29 cellular contexts compared by ENCODE assay signal in the genomic region with DNA sequence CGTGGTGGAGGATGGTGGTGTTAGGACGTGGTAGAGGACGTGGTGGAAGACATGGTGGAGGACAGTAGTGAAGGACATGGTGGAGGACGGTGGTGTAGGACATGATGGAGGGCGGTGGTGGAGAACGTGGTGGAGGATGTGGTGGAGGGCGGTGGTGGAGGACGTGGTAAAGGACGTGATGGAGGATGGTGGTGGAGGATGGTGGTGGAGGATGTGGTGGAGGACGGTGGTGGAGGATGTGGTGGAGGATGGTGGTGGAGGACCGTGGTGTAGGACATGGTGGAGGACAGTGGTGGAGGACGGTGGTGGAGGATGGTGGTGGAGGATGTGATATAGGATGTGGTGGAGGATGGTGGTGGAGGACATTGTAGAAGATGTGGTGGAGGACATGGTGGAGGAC.
"Had no signal": no experiment of that assay in that cellular context is flagged by ENCODE, and none has a peak within 500 bp of the region (broad histone marks: within the 10 kb centered on the region; RNA-seq: fewer than 3 reads in every experiment).

No MANE protein-coding gene starts in this region.

- H3K4me1 ChIP-seq: heart left ventricle, left lung, lower lobe of right lung, neural progenitor cell, prostate gland, stomach, testis, thyroid gland, transverse colon, upper lobe of right lung had no signal

- H3K27me3 ChIP-seq: heart left ventricle, left lung, neural progenitor cell, ovary, stomach, testis, thyroid gland, transverse colon, upper lobe of right lung had no signal

- H3K9me3 ChIP-seq: heart left ventricle, left lung, lower lobe of right lung, ovary, prostate gland, stomach, testis, thyroid gland, transverse colon, upper lobe of right lung had no signal

- H3K36me3 ChIP-seq: heart left ventricle, left lung, lower lobe of right lung, neural progenitor cell, ovary, prostate gland, stomach, thyroid gland, transverse colon, upper lobe of right lung had no signal

- H3K4me2 ChIP-seq: neural progenitor cell had no signal

- H2AFZ ChIP-seq: neural progenitor cell had no signal

- H3K9ac ChIP-seq: neural progenitor cell had no signal

- DNase-seq: heart left ventricle; hypothalamus; immature natural killer cell; kidney; left colon; left lung; lower lobe of right lung; mammary epithelial cell; mesenchymal stem cell; natural killer cell; nephron progenitor cell; ovary; retina; right cardiac atrium; stimulated activated CD4-positive, alpha-beta T cell treated with anti-CD3 and anti-CD28 coated beads, Interleukin-12 subunit alpha, Interleukin-12 subunit beta, amount 100 ng/mL, for 4 hours; stimulated activated CD4-positive, alpha-beta T cell treated with anti-CD3 and anti-CD28 coated beads, Interleukin-15, amount 100 ng/mL, for 24 hours; stimulated activated CD4-positive, alpha-beta T cell treated with anti-CD3 and anti-CD28 coated beads, Interleukin-4, amount 100 ng/mL, for 24 hours; stimulated activated naive CD4-positive, alpha-beta T cell; stomach; testis; thyroid gland; transverse colon; upper lobe of right lung had no signal

- H3K27ac ChIP-seq: heart left ventricle, left lung, lower lobe of right lung, neural progenitor cell, ovary, prostate gland, skin epidermis, stomach, testis, thyroid gland, transverse colon, upper lobe of right lung had no signal

- H3K4me3 ChIP-seq: heart left ventricle, left lung, lower lobe of right lung, neural progenitor cell, ovary, prostate gland, skin epidermis, stomach, testis, thyroid gland, transverse colon, upper lobe of right lung had no signal

- H3K4me3 Mint-ChIP-seq: immature natural killer cell; natural killer cell; nephron progenitor cell; neural progenitor cell; stimulated activated effector memory CD8-positive, alpha-beta T cell treated with anti-CD3 and anti-CD28 coated beads, Interleukin-12 subunit alpha, Interleukin-12 subunit beta, amount 100 ng/mL, for 72 hours had no signal

- FAIRE-seq: islet of Langerhans, kidney had no signal

- H3K4me1 Mint-ChIP-seq: immature natural killer cell; natural killer cell; nephron progenitor cell; neural progenitor cell; stimulated activated effector memory CD8-positive, alpha-beta T cell treated with anti-CD3 and anti-CD28 coated beads, Interleukin-12 subunit alpha, Interleukin-12 subunit beta, amount 100 ng/mL, for 72 hours had no signal

- H3K9me3 Mint-ChIP-seq: natural killer cell; nephron progenitor cell; neural progenitor cell; stimulated activated effector memory CD8-positive, alpha-beta T cell treated with anti-CD3 and anti-CD28 coated beads, Interleukin-12 subunit alpha, Interleukin-12 subunit beta, amount 100 ng/mL, for 72 hours had no signal

- ATAC-seq: heart left ventricle; left colon; left lung; lower lobe of right lung; natural killer cell; sciatic nerve; stimulated activated effector memory CD8-positive, alpha-beta T cell treated with anti-CD3 and anti-CD28 coated beads, Interleukin-12 subunit alpha, Interleukin-12 subunit beta, amount 100 ng/mL, for 72 hours; upper lobe of right lung had no signal

- H3K27ac Mint-ChIP-seq: immature natural killer cell; natural killer cell; nephron progenitor cell; neural progenitor cell; stimulated activated effector memory CD8-positive, alpha-beta T cell treated with anti-CD3 and anti-CD28 coated beads, Interleukin-12 subunit alpha, Interleukin-12 subunit beta, amount 100 ng/mL, for 72 hours had no signal
